ENCODE assay signal across 1 cellular context in genomic region chr1:53620620-53620957, GRCh38.
TF ChIP-seq lines count a peak whose summit lies in the region.

No MANE protein-coding gene starts in this region.

TF ChIP-seq in H1, 55 proteins besides CTCF, POLR2A, EP300 and RAD21 (continued from another document):
- no peak for TF ChIP-seq POLR2AphosphoS5 (IDR thresholded peaks at IDR 0.05; ENCODE audit: low read depth, low read length)
- TF ChIP-seq SP4 (IDR thresholded peaks at IDR 0.05; ENCODE audit: low read length): no peak
- no peak for TF ChIP-seq PHF8 (conservative IDR thresholded peaks at IDR 0.05; ENCODE audit: low read depth, low read length)
- TF ChIP-seq BRCA1 (IDR thresholded peaks at IDR 0.05; ENCODE audit: low read depth, low read length): no peak
- TF ChIP-seq ATF2 (IDR thresholded peaks at IDR 0.05; ENCODE audit: low read length): no peak
- TF ChIP-seq NANOG (IDR thresholded peaks at IDR 0.05; ENCODE audit: insufficient read depth, low read depth, low read length, poor library complexity, severe bottlenecking): no peak
- TF ChIP-seq, protein P1, sequence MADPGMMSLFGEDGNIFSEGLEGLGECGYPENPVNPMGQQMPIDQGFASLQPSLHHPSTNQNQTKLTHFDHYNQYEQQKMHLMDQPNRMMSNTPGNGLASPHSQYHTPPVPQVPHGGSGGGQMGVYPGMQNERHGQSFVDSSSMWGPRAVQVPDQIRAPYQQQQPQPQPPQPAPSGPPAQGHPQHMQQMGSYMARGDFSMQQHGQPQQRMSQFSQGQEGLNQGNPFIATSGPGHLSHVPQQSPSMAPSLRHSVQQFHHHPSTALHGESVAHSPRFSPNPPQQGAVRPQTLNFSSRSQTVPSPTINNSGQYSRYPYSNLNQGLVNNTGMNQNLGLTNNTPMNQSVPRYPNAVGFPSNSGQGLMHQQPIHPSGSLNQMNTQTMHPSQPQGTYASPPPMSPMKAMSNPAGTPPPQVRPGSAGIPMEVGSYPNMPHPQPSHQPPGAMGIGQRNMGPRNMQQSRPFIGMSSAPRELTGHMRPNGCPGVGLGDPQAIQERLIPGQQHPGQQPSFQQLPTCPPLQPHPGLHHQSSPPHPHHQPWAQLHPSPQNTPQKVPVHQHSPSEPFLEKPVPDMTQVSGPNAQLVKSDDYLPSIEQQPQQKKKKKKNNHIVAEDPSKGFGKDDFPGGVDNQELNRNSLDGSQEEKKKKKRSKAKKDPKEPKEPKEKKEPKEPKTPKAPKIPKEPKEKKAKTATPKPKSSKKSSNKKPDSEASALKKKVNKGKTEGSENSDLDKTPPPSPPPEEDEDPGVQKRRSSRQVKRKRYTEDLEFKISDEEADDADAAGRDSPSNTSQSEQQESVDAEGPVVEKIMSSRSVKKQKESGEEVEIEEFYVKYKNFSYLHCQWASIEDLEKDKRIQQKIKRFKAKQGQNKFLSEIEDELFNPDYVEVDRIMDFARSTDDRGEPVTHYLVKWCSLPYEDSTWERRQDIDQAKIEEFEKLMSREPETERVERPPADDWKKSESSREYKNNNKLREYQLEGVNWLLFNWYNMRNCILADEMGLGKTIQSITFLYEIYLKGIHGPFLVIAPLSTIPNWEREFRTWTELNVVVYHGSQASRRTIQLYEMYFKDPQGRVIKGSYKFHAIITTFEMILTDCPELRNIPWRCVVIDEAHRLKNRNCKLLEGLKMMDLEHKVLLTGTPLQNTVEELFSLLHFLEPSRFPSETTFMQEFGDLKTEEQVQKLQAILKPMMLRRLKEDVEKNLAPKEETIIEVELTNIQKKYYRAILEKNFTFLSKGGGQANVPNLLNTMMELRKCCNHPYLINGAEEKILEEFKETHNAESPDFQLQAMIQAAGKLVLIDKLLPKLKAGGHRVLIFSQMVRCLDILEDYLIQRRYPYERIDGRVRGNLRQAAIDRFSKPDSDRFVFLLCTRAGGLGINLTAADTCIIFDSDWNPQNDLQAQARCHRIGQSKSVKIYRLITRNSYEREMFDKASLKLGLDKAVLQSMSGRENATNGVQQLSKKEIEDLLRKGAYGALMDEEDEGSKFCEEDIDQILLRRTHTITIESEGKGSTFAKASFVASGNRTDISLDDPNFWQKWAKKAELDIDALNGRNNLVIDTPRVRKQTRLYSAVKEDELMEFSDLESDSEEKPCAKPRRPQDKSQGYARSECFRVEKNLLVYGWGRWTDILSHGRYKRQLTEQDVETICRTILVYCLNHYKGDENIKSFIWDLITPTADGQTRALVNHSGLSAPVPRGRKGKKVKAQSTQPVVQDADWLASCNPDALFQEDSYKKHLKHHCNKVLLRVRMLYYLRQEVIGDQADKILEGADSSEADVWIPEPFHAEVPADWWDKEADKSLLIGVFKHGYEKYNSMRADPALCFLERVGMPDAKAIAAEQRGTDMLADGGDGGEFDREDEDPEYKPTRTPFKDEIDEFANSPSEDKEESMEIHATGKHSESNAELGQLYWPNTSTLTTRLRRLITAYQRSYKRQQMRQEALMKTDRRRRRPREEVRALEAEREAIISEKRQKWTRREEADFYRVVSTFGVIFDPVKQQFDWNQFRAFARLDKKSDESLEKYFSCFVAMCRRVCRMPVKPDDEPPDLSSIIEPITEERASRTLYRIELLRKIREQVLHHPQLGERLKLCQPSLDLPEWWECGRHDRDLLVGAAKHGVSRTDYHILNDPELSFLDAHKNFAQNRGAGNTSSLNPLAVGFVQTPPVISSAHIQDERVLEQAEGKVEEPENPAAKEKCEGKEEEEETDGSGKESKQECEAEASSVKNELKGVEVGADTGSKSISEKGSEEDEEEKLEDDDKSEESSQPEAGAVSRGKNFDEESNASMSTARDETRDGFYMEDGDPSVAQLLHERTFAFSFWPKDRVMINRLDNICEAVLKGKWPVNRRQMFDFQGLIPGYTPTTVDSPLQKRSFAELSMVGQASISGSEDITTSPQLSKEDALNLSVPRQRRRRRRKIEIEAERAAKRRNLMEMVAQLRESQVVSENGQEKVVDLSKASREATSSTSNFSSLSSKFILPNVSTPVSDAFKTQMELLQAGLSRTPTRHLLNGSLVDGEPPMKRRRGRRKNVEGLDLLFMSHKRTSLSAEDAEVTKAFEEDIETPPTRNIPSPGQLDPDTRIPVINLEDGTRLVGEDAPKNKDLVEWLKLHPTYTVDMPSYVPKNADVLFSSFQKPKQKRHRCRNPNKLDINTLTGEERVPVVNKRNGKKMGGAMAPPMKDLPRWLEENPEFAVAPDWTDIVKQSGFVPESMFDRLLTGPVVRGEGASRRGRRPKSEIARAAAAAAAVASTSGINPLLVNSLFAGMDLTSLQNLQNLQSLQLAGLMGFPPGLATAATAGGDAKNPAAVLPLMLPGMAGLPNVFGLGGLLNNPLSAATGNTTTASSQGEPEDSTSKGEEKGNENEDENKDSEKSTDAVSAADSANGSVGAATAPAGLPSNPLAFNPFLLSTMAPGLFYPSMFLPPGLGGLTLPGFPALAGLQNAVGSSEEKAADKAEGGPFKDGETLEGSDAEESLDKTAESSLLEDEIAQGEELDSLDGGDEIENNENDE (IDR thresholded peaks at IDR 0.05; ENCODE audit: insufficient replicate concordance, low read length): no peak
- no peak for TF ChIP-seq BACH1 (IDR thresholded peaks at IDR 0.05; ENCODE audit: low read length)
- TF ChIP-seq ASH2L (IDR thresholded peaks at IDR 0.05; ENCODE audit: low read length): no peak
TF ChIP-seq in H1: peak in this region for 0.
